Comparison of ENCODE assay signal across 11 cellular contexts in genomic region chr4:105059337-105059736, GRCh38.
A peak's percentile ranks its signal among the peaks of the same experiment; 100 is the strongest.
DNase-seq lines count a peak whose midpoint lies in the region; ATAC-seq, FAIRE-seq and TF ChIP-seq lines count a peak whose summit lies in the region.
"Had no signal": no experiment of that assay in that cellular context is flagged by ENCODE, and none has a peak within 500 bp of the region (broad histone marks: within the 10 kb centered on the region; RNA-seq: fewer than 3 reads in every experiment).

No MANE protein-coding gene starts in this region.

- SMC1A ChIA-PET in GM12878 (lab: Charles Lee; ENCODE audit: uncharacterized antibody, unreplicated experiment): interaction anchor here (0.6 to 2.6 kb wide), 10 partner anchors 9 to 433 kb away, joined by 3 to 12 read pairs (median 4); no protein-coding TSS in a partner anchor

- H3K4me1 ChIP-seq in GM12878 (ENCODE audit: control insufficient read depth, insufficient read depth, low read length) (peaks cover 48% of the 10 kb centered on the region), HAP-1 (no peaks in the 10 kb centered on the region)
- no peaks in the 10 kb centered on the region for H3K4me1 ChIP-seq in effector memory CD4-positive, alpha-beta T cell (ENCODE audit: control insufficient read depth, insufficient read depth, low read length, poor library complexity, severe bottlenecking)

- no peak for FAIRE-seq in GM12878 (lab: Jason Lieb, UNC)
- no peak for FAIRE-seq in RCC 7860 (lab: Jason Lieb, UNC)
- FAIRE-seq: K562 had no signal

- no peaks in the 10 kb centered on the region for H3K79me2 ChIP-seq in GM12878 (ENCODE audit: control insufficient read depth, insufficient read depth, low read length)

- ATAC-seq in GM19455 (IDR thresholded peaks at IDR 0.05; ENCODE audit: unreplicated experiment) (peak; percentile 23), HG03354 (IDR thresholded peaks at IDR 0.05; ENCODE audit: poor library complexity, severe bottlenecking, unreplicated experiment) (peak; percentile 21), GM12878 (peak; percentile 55), left colon (no peak)
- ATAC-seq: K562 had no signal

- no TSS peak for BruUV-seq in GM12878 (replicated peaks; lab: Mats Ljungman, UMichigan)

- TF ChIP-seq CTCF in GM13976 (IDR thresholded peaks at IDR 0.05; ENCODE audit: borderline replicate concordance, control extremely low read depth, extremely low read depth, insufficient read depth, missing control alignments): no peak
- TF ChIP-seq CTCF in GM12878 (IDR thresholded peaks at IDR 0.05 in 2 of 3, conservative IDR thresholded peaks at IDR 0.05 in 1 of 3; ENCODE audit: control insufficient read depth in 2 of 3, extremely low read depth in 1 of 3, insufficient read depth in 1 of 3, low read depth in 3 of 3, low read length in 3 of 3): no peak

- H3K36me3 ChIP-seq in GM12878 (ENCODE audit: control insufficient read depth in 2 of 2, insufficient read depth in 2 of 2, low read length in 1 of 2): no peaks in the 10 kb centered on the region
- no peaks in the 10 kb centered on the region for H3K36me3 ChIP-seq in effector memory CD4-positive, alpha-beta T cell (ENCODE audit: control insufficient read depth, insufficient read depth, low read length)
- H3K36me3 ChIP-seq in HAP-1 (replicated peaks): no peaks in the 10 kb centered on the region

- CTCF ChIA-PET in GM12878 (lab: Yijun Ruan, JAX): interaction anchor here (1.2 to 2.0 kb wide), 3 partner anchors 18 to 607 kb away, joined by 3 to 4 read pairs (median 3); no protein-coding TSS in a partner anchor

- H3K4me2 ChIP-seq in GM12878 (ENCODE audit: control insufficient read depth, insufficient read depth): peak overlapping the region; percentile 56

- TF ChIP-seq RAD21 in GM12878 (IDR thresholded peaks at IDR 0.05; ENCODE audit: insufficient read depth, low read depth, low read length): no peak

- in situ Hi-C loops in GM13976 (cut with MboI; ENCODE audit: low sequenced_read_pairs, unreplicated experiment) (no loop called here), GM12878 (cut with MboI) (no loop called here), HAP-1 (cut with MboI; ENCODE audit: low sequenced_read_pairs) (no loop called here)

- no peak for TF ChIP-seq POLR2A in GM12878 (IDR thresholded peaks at IDR 0.05; ENCODE audit: low read depth, low read length)

- H4K20me1 ChIP-seq in GM12878 (ENCODE audit: control insufficient read depth, insufficient read depth): no peaks in the 10 kb centered on the region

- peak overlapping the region; percentile 41 for H3K9ac ChIP-seq in GM12878 (ENCODE audit: control insufficient read depth, insufficient read depth, low read length)

- H3K27ac ChIP-seq in GM12878 (ENCODE audit: control insufficient read depth, insufficient read depth): peak overlapping the region; percentile 90
- no peak overlapping the region for H3K27ac ChIP-seq in effector memory CD4-positive, alpha-beta T cell (ENCODE audit: insufficient read depth, low read length, poor library complexity, severe bottlenecking)

- POLR2A ChIA-PET in GM12878 (lab: Charles Lee): no interaction called here

- DNase-seq in GM13976 (ENCODE audit: low spot score) (peak; percentile 25), GM12878 (ENCODE audit: low read depth, low spot score) (peak; percentile 90), left colon (no peak), RCC 7860 (ENCODE audit: low spot score) (no peak), HAP-1 (ENCODE audit: low spot score in 2 of 2) (no peak)
- DNase-seq in effector memory CD4-positive, alpha-beta T cell: no peak
- DNase-seq: GDM1 had no signal

- H3K27me3 ChIP-seq in GM12878 (replicated peaks in 1 of 2; ENCODE audit: control insufficient read depth in 2 of 2, insufficient read depth in 2 of 2, low read length in 1 of 2) (no peaks in the 10 kb centered on the region), HAP-1 (ENCODE audit: low read depth) (no peaks in the 10 kb centered on the region)
- no peaks in the 10 kb centered on the region for H3K27me3 ChIP-seq in effector memory CD4-positive, alpha-beta T cell (replicated peaks; ENCODE audit: control insufficient read depth, insufficient read depth, low read length, poor library complexity, severe bottlenecking)

- peak; percentile 73 to 81; a peak in 2 of 4 replicates for TF ChIP-seq EP300 in GM12878 (IDR thresholded peaks at IDR 0.05; ENCODE audit: borderline replicate concordance in 1 of 2, control insufficient read depth in 1 of 2, low read depth in 2 of 2, low read length in 2 of 2)

- H3K9me3 ChIP-seq in GM12878 (replicated peaks; ENCODE audit: control insufficient read depth, insufficient read depth, low read length) (peaks cover 5% of the 10 kb centered on the region), HAP-1 (no peaks in the 10 kb centered on the region)
- no peaks in the 10 kb centered on the region for H3K9me3 ChIP-seq in effector memory CD4-positive, alpha-beta T cell (ENCODE audit: control insufficient read depth, low read length)

- H3K4me3 ChIP-seq in GM12878: peak overlapping the region; percentile 32; the same call in 1 of the 2 replicates
- H3K4me3 ChIP-seq in effector memory CD4-positive, alpha-beta T cell (ENCODE audit: insufficient read depth, low read depth, low read length, poor library complexity, severe bottlenecking): no peak overlapping the region
- no peak overlapping the region for H3K4me3 ChIP-seq in HAP-1
- H3K4me3 ChIP-seq: K562, lung had no signal

- intact Hi-C loops in GM12878 (cut with micrococcal nuclease; ENCODE audit: unreplicated experiment) (loop anchor here (5.0 to 10.0 kb wide), 2 partner anchors 567 to 995 kb away; partner anchors contain the start of gene CXXC4), left colon (cut with DNase I, micrococcal nuclease) (no loop called here)

- RAD21 ChIA-PET in GM12878 (lab: Charles Lee; ENCODE audit: unreplicated experiment): interaction anchor here (0.9 to 1.8 kb wide), 3 partner anchors 88 to 97 kb away, joined by 3 to 6 read pairs (median 3); partner anchors contain the start of gene TET2

- H2AFZ ChIP-seq in GM12878 (ENCODE audit: control insufficient read depth, low read depth, low read length): no peak overlapping the region

TF ChIP-seq in GM12878, 131 proteins besides CTCF, POLR2A, EP300 and RAD21 (continues in another document):
- TF ChIP-seq ETV6 (conservative IDR thresholded peaks at IDR 0.05 in 1 of 2, IDR thresholded peaks at IDR 0.05 in 1 of 2; ENCODE audit: borderline replicate concordance in 1 of 2, low read depth in 1 of 2) (peak in 1 of 2 experiments; percentile 96; a peak in 2 of 4 replicates), RAD51 (IDR thresholded peaks at IDR 0.05) (peak; percentile 27; the same call in 1 of the 2 replicates), NFIC (IDR thresholded peaks at IDR 0.05; ENCODE audit: low read depth, low read length) (peak; percentile 95), ZSCAN29 (IDR thresholded peaks at IDR 0.05) (no peak), HDAC6 (IDR thresholded peaks at IDR 0.05; ENCODE audit: unreplicated experiment) (no peak), STAT1 (conservative IDR thresholded peaks at IDR 0.05) (no peak), NFXL1 (IDR thresholded peaks at IDR 0.05; ENCODE audit: borderline replicate concordance) (no peak), CBX3 (IDR thresholded peaks at IDR 0.05; ENCODE audit: borderline replicate concordance, low read depth) (no peak), E2F8 (IDR thresholded peaks at IDR 0.05; ENCODE audit: low read depth, partially characterized antibody) (no peak), MXI1 (IDR thresholded peaks at IDR 0.05; ENCODE audit: low read depth, low read length) (no peak), SRF (IDR thresholded peaks at IDR 0.05; ENCODE audit: low read depth in 2 of 2, low read length in 2 of 2) (no peak), TBL1XR1 (IDR thresholded peaks at IDR 0.05; ENCODE audit: low read depth, low read length) (0 out of 2 replicates have a peak, but pooled peaks have one; percentile 38), IKZF1 (conservative IDR thresholded peaks at IDR 0.05) (peak; percentile 72), CHD4 (IDR thresholded peaks at IDR 0.05) (no peak), ATF7 (IDR thresholded peaks at IDR 0.05; ENCODE audit: low read depth) (no peak), RELA (IDR thresholded peaks at IDR 0.05; ENCODE audit: borderline replicate concordance, partially characterized antibody) (no peak), TCF3 (IDR thresholded peaks at IDR 0.05; ENCODE audit: borderline replicate concordance, insufficient read depth, low read depth, low read length) (peak; percentile 63; the same call in 1 of the 2 replicates), SMC3 (IDR thresholded peaks at IDR 0.05; ENCODE audit: borderline replicate concordance, low read length) (no peak), SPI1 (IDR thresholded peaks at IDR 0.05; ENCODE audit: borderline replicate concordance, insufficient read depth, low read depth, low read length) (peak; percentile 90), MYC (IDR thresholded peaks at IDR 0.05; ENCODE audit: insufficient read depth, insufficient read length, insufficient replicate concordance, low read length, severe bottlenecking) (no peak), GABPA (IDR thresholded peaks at IDR 0.05; ENCODE audit: low read depth) (peak; percentile 39; the same call in 1 of the 2 replicates), IKZF2 (IDR thresholded peaks at IDR 0.05) (peak; percentile 86 to 91)

Comparison
In these comparisons a context has a peak if more than half of its experiments do, and no peak if none do; other contexts are left out.
1. DNase-seq: peak in GM13976 (single experiment) and GM12878 (single experiment); none in left colon (0 of 2), effector memory CD4-positive, alpha-beta T cell (0 of 3), RCC 7860 (single experiment) and HAP-1 (0 of 2).